Comparison of ENCODE assay signal across 8 cellular contexts in genomic region chr1:201504179-201504631, GRCh38. TPM values are rescaled to one million over a fixed set of nuclear protein-coding genes. Genes with fewer than 3 reads are reported as not detected.
DNase-seq lines count a peak whose midpoint lies in the region; ATAC-seq and TF ChIP-seq lines count a peak whose summit lies in the region.

No MANE protein-coding gene starts in this region.

- ATAC-seq in thoracic aorta (ENCODE audit: insufficient number of reproducible peaks, low FRiP score, low read depth) (no peak), HG03097 (IDR thresholded peaks at IDR 0.05; ENCODE audit: low FRiP score, unreplicated experiment) (no peak), GM19463 (IDR thresholded peaks at IDR 0.05; ENCODE audit: unreplicated experiment) (no peak)
- ATAC-seq in activated T-cell treated with anti-CD3 and anti-CD28 coated beads, Interleukin-2, amount 50 U/mL, for 4 hours, result no peak

- peaks cover under 1% of the 10 kb centered on the region for H3K36me3 Mint-ChIP-seq in activated T-cell treated with anti-CD3 and anti-CD28 coated beads, Interleukin-2, amount 50 U/mL, for 4 hours (ENCODE audit: insufficient read depth)

- H3K4me1 Mint-ChIP-seq in activated T-cell treated with anti-CD3 and anti-CD28 coated beads, Interleukin-2, amount 50 U/mL, for 4 hours (ENCODE audit: low read depth), result peaks cover 33% of the 10 kb centered on the region

- H3K27ac ChIP-seq in caudate nucleus (ENCODE audit: low read depth, low read length) (peak overlapping the region; percentile 85), thoracic aorta (peak overlapping the region; percentile 94 to 96)

- no peaks in the 10 kb centered on the region for H3K9me2 ChIP-seq in Loucy (replicated peaks; ENCODE audit: low read depth, low read length)

- peak overlapping the region; percentile 56 for H3K4me2 ChIP-seq in Loucy (ENCODE audit: low read depth, low read length, poor library complexity, severe bottlenecking)

- no peaks in the 10 kb centered on the region for H3K9me3 Mint-ChIP-seq in activated T-cell treated with anti-CD3 and anti-CD28 coated beads, Interleukin-2, amount 50 U/mL, for 4 hours

- H3K36me3 ChIP-seq in Loucy (ENCODE audit: insufficient read depth, low read length) (no peaks in the 10 kb centered on the region), thoracic aorta (peaks cover under 1% of the 10 kb centered on the region)

- TF ChIP-seq CTCF in Loucy (conservative IDR thresholded peaks at IDR 0.05; ENCODE audit: low read length), result no peak
- TF ChIP-seq CTCF in thoracic aorta (IDR thresholded peaks at IDR 0.05), result no peak

- peaks cover 5% of the 10 kb centered on the region for H4K20me1 ChIP-seq in Loucy (ENCODE audit: insufficient read depth, low read length, poor library complexity, severe bottlenecking)

- H3K27me3 ChIP-seq in Loucy (ENCODE audit: insufficient read depth, low read length, poor library complexity, severe bottlenecking), result no peaks in the 10 kb centered on the region
- no peaks in the 10 kb centered on the region for H3K27me3 ChIP-seq in thoracic aorta (replicated peaks; ENCODE audit: insufficient read depth)

- no peak overlapping the region for H3K4me3 Mint-ChIP-seq in activated T-cell treated with anti-CD3 and anti-CD28 coated beads, Interleukin-2, amount 50 U/mL, for 4 hours

- H3K27me3 Mint-ChIP-seq in activated T-cell treated with anti-CD3 and anti-CD28 coated beads, Interleukin-2, amount 50 U/mL, for 4 hours (ENCODE audit: low read depth), result no peaks in the 10 kb centered on the region

- H3K4me1 ChIP-seq in Loucy (ENCODE audit: insufficient read depth, low read length, poor library complexity, severe bottlenecking), result peaks cover 55% of the 10 kb centered on the region
- peaks cover 32 to 68% of the 10 kb centered on the region in 2 donors for H3K4me1 ChIP-seq in thoracic aorta (ENCODE audit: control insufficient read depth in 1 of 2, low read depth in 2 of 2)

- no peak overlapping the region for H2AFZ ChIP-seq in Loucy (ENCODE audit: low read length)

- no peak for DNase-seq in caudate nucleus (lab: John Stamatoyannopoulos, UW)
- peak; percentile 10 for DNase-seq in medulla oblongata (ENCODE audit: extremely low spot score)
- no peak for DNase-seq in thoracic aorta (ENCODE audit: low spot score)
- DNase-seq in activated T-cell treated with anti-CD3 and anti-CD28 coated beads, Interleukin-2, amount 50 U/mL, for 4 hours, result no peak
- DNase-seq in NCI-H1105 (lab: John Stamatoyannopoulos, UW), result no peak

- H3K9ac ChIP-seq in Loucy (ENCODE audit: low read depth, low read length, poor library complexity, severe bottlenecking), result peak overlapping the region; percentile 2

- 0 out of 2 replicates have a peak, but pooled peaks cover 3% of the 10 kb centered on the region for H3F3A ChIP-seq in Loucy (ENCODE audit: low read depth)

- H3K9me3 ChIP-seq in Loucy (ENCODE audit: insufficient read depth, low read depth, low read length) (no peaks in the 10 kb centered on the region), thoracic aorta (no peaks in the 10 kb centered on the region)

- H3K79me2 ChIP-seq in Loucy (ENCODE audit: insufficient read depth, low read length), result peaks cover 82% of the 10 kb centered on the region

- peak overlapping the region; percentile 40 for H3K4me3 ChIP-seq in Loucy (ENCODE audit: low read length, poor library complexity, severe bottlenecking)
- peak overlapping the region; percentile 94 for H3K4me3 ChIP-seq in thoracic aorta

RNA-seq across cellular contexts. Expression of gene CSRP1, which starts 2.7 kb away (rescaled TPM):
- total RNA-seq in thoracic aorta, result 1,000 to 10,000 TPM; 2,051 to 3,060 TPM
- 10 to 100 TPM; 51.5 to 54.3 (median 52.4) TPM for total RNA-seq in activated T-cell treated with anti-CD3 and anti-CD28 coated beads, Interleukin-2, amount 50 U/mL, for 4 hours

RNA-seq across cellular contexts. Expression of gene NAV1, which starts 34.7 kb away (rescaled TPM):
- total RNA-seq in thoracic aorta, result 100 to 1,000 TPM; 126 to 255 TPM
- total RNA-seq in activated T-cell treated with anti-CD3 and anti-CD28 coated beads, Interleukin-2, amount 50 U/mL, for 4 hours, result 1 to 10 TPM in 2 of 3 donors, under 1 TPM in 1; 0.81 to 1.3 (median 1.1) TPM

RNA-seq across cellular contexts. Expression of gene PHLDA3, which starts 35.2 kb away (rescaled TPM):
- 100 to 1,000 TPM in 1 of 2 donors, 10 to 100 TPM in 1; 65.7 to 134 TPM for total RNA-seq in thoracic aorta
- 1 to 10 TPM; 1.4 to 4.1 (median 3.4) TPM for total RNA-seq in activated T-cell treated with anti-CD3 and anti-CD28 coated beads, Interleukin-2, amount 50 U/mL, for 4 hours

Comparison
In these comparisons a context has a peak if more than half of its experiments do, and no peak if none do; other contexts are left out.
1. RNA of gene CSRP1, which starts 2.7 kb away (total RNA-seq): 2,051 to 3,060 TPM in thoracic aorta; 51.5 to 54.3 TPM in activated T-cell treated with anti-CD3 and anti-CD28 coated beads, Interleukin-2, amount 50 U/mL, for 4 hours; every median in the first group is over 10 times any median in the second.
2. RNA of gene NAV1, which starts 34.7 kb away (total RNA-seq): 126 to 255 TPM in thoracic aorta; 0.81 to 1.3 TPM in activated T-cell treated with anti-CD3 and anti-CD28 coated beads, Interleukin-2, amount 50 U/mL, for 4 hours; every median in the first group is over 10 times any median in the second.
3. RNA of gene PHLDA3, which starts 35.2 kb away (total RNA-seq): 65.7 to 134 TPM in thoracic aorta; 1.4 to 4.1 TPM in activated T-cell treated with anti-CD3 and anti-CD28 coated beads, Interleukin-2, amount 50 U/mL, for 4 hours; every median in the first group is over 10 times any median in the second.